Comparison of ENCODE assay signal across 9 cellular contexts in genomic region chr9:79565245-79565644, GRCh38. TPM values are rescaled to one million over a fixed set of nuclear protein-coding genes. Genes with fewer than 3 reads are reported as not detected.
DNase-seq lines count a peak whose midpoint lies in the region; ATAC-seq and TF ChIP-seq lines count a peak whose summit lies in the region.
"Had no signal": no experiment of that assay in that cellular context is flagged by ENCODE, and none has a peak within 500 bp of the region (broad histone marks: within the 10 kb centered on the region; RNA-seq: fewer than 3 reads in every experiment).

No MANE protein-coding gene starts in this region.

- H3K4me3 Mint-ChIP-seq in T-helper 17 cell: no peak overlapping the region

- no peak for TF ChIP-seq CTCF in transverse colon (IDR thresholded peaks at IDR 0.05)

- H3K27me3 Mint-ChIP-seq in T-helper 17 cell: peaks cover 37% of the 10 kb centered on the region

- H3K36me3 ChIP-seq in transverse colon: no peaks in the 10 kb centered on the region

- H3K4me1 ChIP-seq in transverse colon: peaks cover 1 to 5% (median 3%) of the 10 kb centered on the region in 4 donors

- no peak for TF ChIP-seq POLR2A in transverse colon (IDR thresholded peaks at IDR 0.05)

- H3K9me3 ChIP-seq in transverse colon (no peaks in the 10 kb centered on the region), T-helper 17 cell (ENCODE audit: control insufficient read depth, low read length, poor library complexity, severe bottlenecking) (no peaks in the 10 kb centered on the region)

- no peaks in the 10 kb centered on the region for H3K36me3 Mint-ChIP-seq in T-helper 17 cell (ENCODE audit: low read depth)

- H3K4me1 Mint-ChIP-seq in T-helper 17 cell: peaks cover 6% of the 10 kb centered on the region

- H3K4me3 ChIP-seq in transverse colon: no peak overlapping the region

- no peak overlapping the region for H3K27ac Mint-ChIP-seq in T-helper 17 cell

- peak; percentile 53 for DNase-seq in stimulated activated CD4-positive, alpha-beta T cell treated with anti-CD3 and anti-CD28 coated beads, Interleukin-1b, Interleukin-23, amount 100 ng/mL, for 48 hours
- DNase-seq in stimulated activated CD4-positive, alpha-beta T cell treated with anti-CD3 and anti-CD28 coated beads, Interleukin-4, amount 100 ng/mL, for 4 hours: no peak
- DNase-seq in NCI-H748 (lab: John Stamatoyannopoulos, UW; ENCODE audit: unreplicated experiment) (peak; percentile 76), transverse colon (peak; percentile 30), T-helper 9 cell (no peak), T-helper 17 cell (no peak), H4 (ENCODE audit: low spot score) (no peak)
- DNase-seq: NCI-H1048 had no signal

- in situ Hi-C loops in transverse colon (cut with MboI; ENCODE audit: low pct_ligation_motif_present in 1 of 4, low pct_unique_long_range_greater_than_20kb in 1 of 4, low sequenced_read_pairs in 3 of 4): no loop called here

- H3K27me3 ChIP-seq in transverse colon: peaks cover 7% of the 10 kb centered on the region

- intact Hi-C loops in transverse colon (cut with DNase I; ENCODE audit: low total_unique reads): no loop called here

- ATAC-seq in HG02943 (IDR thresholded peaks at IDR 0.05; ENCODE audit: low read depth, unreplicated experiment) (peak; percentile 86), T-helper 17 cell (no peak)

- WGBS in transverse colon (ENCODE audit: low coverage in 1 of 2), 2 donors: 43% methylated on average over 2 of the region's 2 CpGs; no CpG with 5 or more reads in 1 of the 2 donors

- TF ChIP-seq EP300 in transverse colon (IDR thresholded peaks at IDR 0.05; ENCODE audit: low read depth): no peak

- no peak overlapping the region for H3K27ac ChIP-seq in transverse colon

RNA-seq across cellular contexts. Expression of gene TLE4, which starts 6.5 kb away (rescaled TPM):
- total RNA-seq in transverse colon: 10 to 100 TPM; 19.3 to 87.5 (median 41.5) TPM
- total RNA-seq in T-helper 17 cell: 100 to 1,000 TPM; 104 to 154 TPM
- 27.8 and 32.1 TPM in 2 replicates for total RNA-seq in H4 (2014; rRNA removed; shearing (Covaris generic))

Comparison
In these comparisons a context has a peak if more than half of its experiments do, and no peak if none do; other contexts are left out.
1. DNase-seq: peak in stimulated activated CD4-positive, alpha-beta T cell treated with anti-CD3 and anti-CD28 coated beads, Interleukin-1b, Interleukin-23, amount 100 ng/mL, for 48 hours (single experiment), NCI-H748 (single experiment) and transverse colon (single experiment); none in stimulated activated CD4-positive, alpha-beta T cell treated with anti-CD3 and anti-CD28 coated beads, Interleukin-4, amount 100 ng/mL, for 4 hours (0 of 2), T-helper 9 cell (single experiment), T-helper 17 cell (0 of 3) and H4 (single experiment).